Comparison of ENCODE assay signal across 11 cellular contexts in the genomic region with DNA sequence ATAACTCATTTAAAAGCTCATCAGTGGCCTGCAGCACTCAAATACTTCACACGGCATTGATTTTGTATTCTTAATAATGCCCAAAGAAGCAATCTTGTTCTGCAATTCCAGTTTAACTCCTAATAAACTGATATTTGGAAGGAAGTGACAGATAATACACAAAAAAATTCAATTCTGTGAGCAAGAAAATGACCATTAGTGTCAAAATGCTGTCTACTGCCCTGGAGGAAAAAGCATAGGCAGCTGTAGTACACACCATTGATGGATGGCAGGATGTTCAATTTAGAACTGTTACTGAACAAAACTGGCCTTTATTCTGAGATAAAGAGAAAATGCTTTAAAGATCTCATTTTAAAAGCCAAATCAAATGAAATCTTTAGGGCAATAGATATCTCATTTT.
"Had no signal": no experiment of that assay in that cellular context is flagged by ENCODE, and none has a peak within 500 bp of the region (broad histone marks: within the 10 kb centered on the region; RNA-seq: fewer than 3 reads in every experiment).

No MANE protein-coding gene starts in this region.

- H3K9me3 ChIP-seq: HAP-1 had no signal

- H3K27ac ChIP-seq: GM23248 had no signal

- FAIRE-seq: H1, H54 had no signal

- H3K4me2 ChIP-seq: GM23338 had no signal

- H3K9ac ChIP-seq: GM23248 had no signal

- H3K36me3 ChIP-seq: HAP-1 had no signal

- ATAC-seq: GM23338, HCT116 had no signal

- H3K4me3 ChIP-seq: GM23248, GM23338, HAP-1 had no signal

- H2AFZ ChIP-seq: GM23248, GM23338 had no signal

- DNase-seq: GM23248, GOT3, H7, H9, HCEC 1CT, HFFc6 had no signal

- H3K4me1 ChIP-seq: HAP-1 had no signal
